In the genomic region with DNA sequence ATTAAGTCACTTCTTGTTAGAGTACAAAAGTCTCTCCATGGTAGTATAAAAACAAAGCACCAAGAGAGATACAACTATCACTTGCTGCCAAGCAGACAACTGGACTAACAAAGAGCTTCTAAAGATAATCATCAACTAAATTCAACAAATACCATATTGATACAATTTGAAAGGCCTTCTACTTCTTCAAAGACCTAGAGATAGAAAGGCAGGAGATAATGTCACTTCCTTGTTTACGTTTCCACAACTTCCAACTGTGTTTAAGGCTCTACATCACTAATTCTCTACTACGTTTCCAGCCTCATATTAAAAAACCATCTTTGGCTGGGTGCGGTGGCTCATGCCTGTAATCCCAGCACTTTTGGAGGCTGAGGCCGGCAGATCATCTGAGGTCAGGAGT, we compare ENCODE assay signal across 1 cellular context.
TF ChIP-seq lines count a peak whose summit lies in the region.

No MANE protein-coding gene starts in this region.

TF ChIP-seq in HepG2, 621 proteins besides CTCF, POLR2A, EP300 and RAD21 (continued from another document and continues in another):
- TF ChIP-seq, protein P1, sequence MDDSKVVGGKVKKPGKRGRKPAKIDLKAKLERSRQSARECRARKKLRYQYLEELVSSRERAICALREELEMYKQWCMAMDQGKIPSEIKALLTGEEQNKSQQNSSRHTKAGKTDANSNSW (CRISPR knock-in tag; IDR thresholded peaks at IDR 0.05; ENCODE audit: borderline replicate concordance): no peak
- peak; percentile 66 for TF ChIP-seq SAP130 (CRISPR knock-in tag; IDR thresholded peaks at IDR 0.05; ENCODE audit: low read depth)
- TF ChIP-seq, protein P2, sequence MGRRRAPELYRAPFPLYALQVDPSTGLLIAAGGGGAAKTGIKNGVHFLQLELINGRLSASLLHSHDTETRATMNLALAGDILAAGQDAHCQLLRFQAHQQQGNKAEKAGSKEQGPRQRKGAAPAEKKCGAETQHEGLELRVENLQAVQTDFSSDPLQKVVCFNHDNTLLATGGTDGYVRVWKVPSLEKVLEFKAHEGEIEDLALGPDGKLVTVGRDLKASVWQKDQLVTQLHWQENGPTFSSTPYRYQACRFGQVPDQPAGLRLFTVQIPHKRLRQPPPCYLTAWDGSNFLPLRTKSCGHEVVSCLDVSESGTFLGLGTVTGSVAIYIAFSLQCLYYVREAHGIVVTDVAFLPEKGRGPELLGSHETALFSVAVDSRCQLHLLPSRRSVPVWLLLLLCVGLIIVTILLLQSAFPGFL (CRISPR knock-in tag; IDR thresholded peaks at IDR 0.05): no peak
- no peak; the same call in 1 of the 2 replicates for TF ChIP-seq RXRB (CRISPR knock-in tag; IDR thresholded peaks at IDR 0.05; ENCODE audit: borderline replicate concordance)
- TF ChIP-seq, protein P3, sequence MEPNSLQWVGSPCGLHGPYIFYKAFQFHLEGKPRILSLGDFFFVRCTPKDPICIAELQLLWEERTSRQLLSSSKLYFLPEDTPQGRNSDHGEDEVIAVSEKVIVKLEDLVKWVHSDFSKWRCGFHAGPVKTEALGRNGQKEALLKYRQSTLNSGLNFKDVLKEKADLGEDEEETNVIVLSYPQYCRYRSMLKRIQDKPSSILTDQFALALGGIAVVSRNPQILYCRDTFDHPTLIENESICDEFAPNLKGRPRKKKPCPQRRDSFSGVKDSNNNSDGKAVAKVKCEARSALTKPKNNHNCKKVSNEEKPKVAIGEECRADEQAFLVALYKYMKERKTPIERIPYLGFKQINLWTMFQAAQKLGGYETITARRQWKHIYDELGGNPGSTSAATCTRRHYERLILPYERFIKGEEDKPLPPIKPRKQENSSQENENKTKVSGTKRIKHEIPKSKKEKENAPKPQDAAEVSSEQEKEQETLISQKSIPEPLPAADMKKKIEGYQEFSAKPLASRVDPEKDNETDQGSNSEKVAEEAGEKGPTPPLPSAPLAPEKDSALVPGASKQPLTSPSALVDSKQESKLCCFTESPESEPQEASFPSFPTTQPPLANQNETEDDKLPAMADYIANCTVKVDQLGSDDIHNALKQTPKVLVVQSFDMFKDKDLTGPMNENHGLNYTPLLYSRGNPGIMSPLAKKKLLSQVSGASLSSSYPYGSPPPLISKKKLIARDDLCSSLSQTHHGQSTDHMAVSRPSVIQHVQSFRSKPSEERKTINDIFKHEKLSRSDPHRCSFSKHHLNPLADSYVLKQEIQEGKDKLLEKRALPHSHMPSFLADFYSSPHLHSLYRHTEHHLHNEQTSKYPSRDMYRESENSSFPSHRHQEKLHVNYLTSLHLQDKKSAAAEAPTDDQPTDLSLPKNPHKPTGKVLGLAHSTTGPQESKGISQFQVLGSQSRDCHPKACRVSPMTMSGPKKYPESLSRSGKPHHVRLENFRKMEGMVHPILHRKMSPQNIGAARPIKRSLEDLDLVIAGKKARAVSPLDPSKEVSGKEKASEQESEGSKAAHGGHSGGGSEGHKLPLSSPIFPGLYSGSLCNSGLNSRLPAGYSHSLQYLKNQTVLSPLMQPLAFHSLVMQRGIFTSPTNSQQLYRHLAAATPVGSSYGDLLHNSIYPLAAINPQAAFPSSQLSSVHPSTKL (CRISPR knock-in tag; IDR thresholded peaks at IDR 0.05): peak; percentile 64
- TF ChIP-seq, protein P4, sequence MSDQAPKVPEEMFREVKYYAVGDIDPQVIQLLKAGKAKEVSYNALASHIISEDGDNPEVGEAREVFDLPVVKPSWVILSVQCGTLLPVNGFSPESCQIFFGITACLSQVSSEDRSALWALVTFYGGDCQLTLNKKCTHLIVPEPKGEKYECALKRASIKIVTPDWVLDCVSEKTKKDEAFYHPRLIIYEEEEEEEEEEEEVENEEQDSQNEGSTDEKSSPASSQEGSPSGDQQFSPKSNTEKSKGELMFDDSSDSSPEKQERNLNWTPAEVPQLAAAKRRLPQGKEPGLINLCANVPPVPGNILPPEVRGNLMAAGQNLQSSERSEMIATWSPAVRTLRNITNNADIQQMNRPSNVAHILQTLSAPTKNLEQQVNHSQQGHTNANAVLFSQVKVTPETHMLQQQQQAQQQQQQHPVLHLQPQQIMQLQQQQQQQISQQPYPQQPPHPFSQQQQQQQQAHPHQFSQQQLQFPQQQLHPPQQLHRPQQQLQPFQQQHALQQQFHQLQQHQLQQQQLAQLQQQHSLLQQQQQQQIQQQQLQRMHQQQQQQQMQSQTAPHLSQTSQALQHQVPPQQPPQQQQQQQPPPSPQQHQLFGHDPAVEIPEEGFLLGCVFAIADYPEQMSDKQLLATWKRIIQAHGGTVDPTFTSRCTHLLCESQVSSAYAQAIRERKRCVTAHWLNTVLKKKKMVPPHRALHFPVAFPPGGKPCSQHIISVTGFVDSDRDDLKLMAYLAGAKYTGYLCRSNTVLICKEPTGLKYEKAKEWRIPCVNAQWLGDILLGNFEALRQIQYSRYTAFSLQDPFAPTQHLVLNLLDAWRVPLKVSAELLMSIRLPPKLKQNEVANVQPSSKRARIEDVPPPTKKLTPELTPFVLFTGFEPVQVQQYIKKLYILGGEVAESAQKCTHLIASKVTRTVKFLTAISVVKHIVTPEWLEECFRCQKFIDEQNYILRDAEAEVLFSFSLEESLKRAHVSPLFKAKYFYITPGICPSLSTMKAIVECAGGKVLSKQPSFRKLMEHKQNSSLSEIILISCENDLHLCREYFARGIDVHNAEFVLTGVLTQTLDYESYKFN (CRISPR knock-in tag; conservative IDR thresholded peaks at IDR 0.05): peak; percentile 31; the same call in 1 of the 2 replicates
- peak; percentile 89 for TF ChIP-seq SOX5 (CRISPR knock-in tag; IDR thresholded peaks at IDR 0.05; ENCODE audit: borderline replicate concordance)
- TF ChIP-seq ZNF841 (CRISPR knock-in tag; IDR thresholded peaks at IDR 0.05; ENCODE audit: borderline replicate concordance): no peak
- TF ChIP-seq TBX2 (CRISPR knock-in tag; IDR thresholded peaks at IDR 0.05; ENCODE audit: borderline replicate concordance): no peak; the same call in 1 of the 2 replicates
- no peak for TF ChIP-seq ZNF572 (CRISPR knock-in tag; IDR thresholded peaks at IDR 0.05)
- TF ChIP-seq CREM (IDR thresholded peaks at IDR 0.05): peak; percentile 25; the same call in 1 of the 2 replicates
- no peak for TF ChIP-seq CREM (CRISPR knock-in tag; IDR thresholded peaks at IDR 0.05)
- TF ChIP-seq ZNF766 (CRISPR knock-in tag; IDR thresholded peaks at IDR 0.05; ENCODE audit: borderline replicate concordance): no peak
- TF ChIP-seq SRSF1 (optimal IDR thresholded peaks at IDR 0.05; ENCODE audit: low read depth, low read length): no peak
- TF ChIP-seq SMYD3 (CRISPR knock-in tag; IDR thresholded peaks at IDR 0.05): no peak
- no peak for TF ChIP-seq BRCA1 (CRISPR knock-in tag; IDR thresholded peaks at IDR 0.05)
- TF ChIP-seq BCL6 (CRISPR knock-in tag; IDR thresholded peaks at IDR 0.05): peak; percentile 46
- TF ChIP-seq, protein P5, sequence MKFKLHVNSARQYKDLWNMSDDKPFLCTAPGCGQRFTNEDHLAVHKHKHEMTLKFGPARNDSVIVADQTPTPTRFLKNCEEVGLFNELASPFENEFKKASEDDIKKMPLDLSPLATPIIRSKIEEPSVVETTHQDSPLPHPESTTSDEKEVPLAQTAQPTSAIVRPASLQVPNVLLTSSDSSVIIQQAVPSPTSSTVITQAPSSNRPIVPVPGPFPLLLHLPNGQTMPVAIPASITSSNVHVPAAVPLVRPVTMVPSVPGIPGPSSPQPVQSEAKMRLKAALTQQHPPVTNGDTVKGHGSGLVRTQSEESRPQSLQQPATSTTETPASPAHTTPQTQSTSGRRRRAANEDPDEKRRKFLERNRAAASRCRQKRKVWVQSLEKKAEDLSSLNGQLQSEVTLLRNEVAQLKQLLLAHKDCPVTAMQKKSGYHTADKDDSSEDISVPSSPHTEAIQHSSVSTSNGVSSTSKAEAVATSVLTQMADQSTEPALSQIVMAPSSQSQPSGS (CRISPR knock-in tag; IDR thresholded peaks at IDR 0.05): no peak
- TF ChIP-seq ZSCAN29 (CRISPR knock-in tag; conservative IDR thresholded peaks at IDR 0.05): no peak
- TF ChIP-seq FOXK1 (CRISPR knock-in tag; IDR thresholded peaks at IDR 0.05; ENCODE audit: borderline replicate concordance, low read depth): peak; percentile 63; the same call in 1 of the 2 replicates
- TF ChIP-seq, protein P6, sequence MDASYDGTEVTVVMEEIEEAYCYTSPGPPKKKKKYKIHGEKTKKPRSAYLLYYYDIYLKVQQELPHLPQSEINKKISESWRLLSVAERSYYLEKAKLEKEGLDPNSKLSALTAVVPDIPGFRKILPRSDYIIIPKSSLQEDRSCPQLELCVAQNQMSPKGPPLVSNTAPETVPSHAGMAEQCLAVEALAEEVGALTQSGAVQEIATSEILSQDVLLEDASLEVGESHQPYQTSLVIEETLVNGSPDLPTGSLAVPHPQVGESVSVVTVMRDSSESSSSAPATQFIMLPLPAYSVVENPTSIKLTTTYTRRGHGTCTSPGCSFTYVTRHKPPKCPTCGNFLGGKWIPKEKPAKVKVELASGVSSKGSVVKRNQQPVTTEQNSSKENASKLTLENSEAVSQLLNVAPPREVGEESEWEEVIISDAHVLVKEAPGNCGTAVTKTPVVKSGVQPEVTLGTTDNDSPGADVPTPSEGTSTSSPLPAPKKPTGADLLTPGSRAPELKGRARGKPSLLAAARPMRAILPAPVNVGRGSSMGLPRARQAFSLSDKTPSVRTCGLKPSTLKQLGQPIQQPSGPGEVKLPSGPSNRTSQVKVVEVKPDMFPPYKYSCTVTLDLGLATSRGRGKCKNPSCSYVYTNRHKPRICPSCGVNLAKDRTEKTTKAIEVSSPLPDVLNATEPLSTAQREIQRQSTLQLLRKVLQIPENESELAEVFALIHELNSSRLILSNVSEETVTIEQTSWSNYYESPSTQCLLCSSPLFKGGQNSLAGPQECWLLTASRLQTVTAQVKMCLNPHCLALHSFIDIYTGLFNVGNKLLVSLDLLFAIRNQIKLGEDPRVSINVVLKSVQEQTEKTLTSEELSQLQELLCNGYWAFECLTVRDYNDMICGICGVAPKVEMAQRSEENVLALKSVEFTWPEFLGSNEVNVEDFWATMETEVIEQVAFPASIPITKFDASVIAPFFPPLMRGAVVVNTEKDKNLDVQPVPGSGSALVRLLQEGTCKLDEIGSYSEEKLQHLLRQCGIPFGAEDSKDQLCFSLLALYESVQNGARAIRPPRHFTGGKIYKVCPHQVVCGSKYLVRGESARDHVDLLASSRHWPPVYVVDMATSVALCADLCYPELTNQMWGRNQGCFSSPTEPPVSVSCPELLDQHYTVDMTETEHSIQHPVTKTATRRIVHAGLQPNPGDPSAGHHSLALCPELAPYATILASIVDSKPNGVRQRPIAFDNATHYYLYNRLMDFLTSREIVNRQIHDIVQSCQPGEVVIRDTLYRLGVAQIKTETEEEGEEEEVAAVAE (CRISPR knock-in tag; IDR thresholded peaks at IDR 0.05; ENCODE audit: borderline replicate concordance): no peak
- TF ChIP-seq ZNF850 (CRISPR knock-in tag; conservative IDR thresholded peaks at IDR 0.05): no peak
- no peak for TF ChIP-seq FOXA1 (IDR thresholded peaks at IDR 0.05)
- peak; percentile 64 for TF ChIP-seq FOXA1 (CRISPR knock-in tag; IDR thresholded peaks at IDR 0.05)
- TF ChIP-seq XBP1 (CRISPR knock-in tag; IDR thresholded peaks at IDR 0.05): no peak
- TF ChIP-seq, protein P7, sequence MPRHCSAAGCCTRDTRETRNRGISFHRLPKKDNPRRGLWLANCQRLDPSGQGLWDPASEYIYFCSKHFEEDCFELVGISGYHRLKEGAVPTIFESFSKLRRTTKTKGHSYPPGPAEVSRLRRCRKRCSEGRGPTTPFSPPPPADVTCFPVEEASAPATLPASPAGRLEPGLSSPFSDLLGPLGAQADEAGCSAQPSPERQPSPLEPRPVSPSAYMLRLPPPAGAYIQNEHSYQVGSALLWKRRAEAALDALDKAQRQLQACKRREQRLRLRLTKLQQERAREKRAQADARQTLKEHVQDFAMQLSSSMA (CRISPR knock-in tag; IDR thresholded peaks at IDR 0.05): no peak
- peak; percentile 44; the same call in 1 of the 2 replicates for TF ChIP-seq NCOA2 (CRISPR knock-in tag; IDR thresholded peaks at IDR 0.05)
- TF ChIP-seq TGIF2 (CRISPR knock-in tag; IDR thresholded peaks at IDR 0.05): no peak
- TF ChIP-seq ZKSCAN8 (CRISPR knock-in tag; IDR thresholded peaks at IDR 0.05; ENCODE audit: borderline replicate concordance): no peak
- no peak; the same call in 1 of the 2 replicates for TF ChIP-seq HMG20A (CRISPR knock-in tag; IDR thresholded peaks at IDR 0.05; ENCODE audit: borderline replicate concordance)
- TF ChIP-seq MED8 (CRISPR knock-in tag; IDR thresholded peaks at IDR 0.05; ENCODE audit: insufficient replicate concordance): no peak
- TF ChIP-seq, protein P8, sequence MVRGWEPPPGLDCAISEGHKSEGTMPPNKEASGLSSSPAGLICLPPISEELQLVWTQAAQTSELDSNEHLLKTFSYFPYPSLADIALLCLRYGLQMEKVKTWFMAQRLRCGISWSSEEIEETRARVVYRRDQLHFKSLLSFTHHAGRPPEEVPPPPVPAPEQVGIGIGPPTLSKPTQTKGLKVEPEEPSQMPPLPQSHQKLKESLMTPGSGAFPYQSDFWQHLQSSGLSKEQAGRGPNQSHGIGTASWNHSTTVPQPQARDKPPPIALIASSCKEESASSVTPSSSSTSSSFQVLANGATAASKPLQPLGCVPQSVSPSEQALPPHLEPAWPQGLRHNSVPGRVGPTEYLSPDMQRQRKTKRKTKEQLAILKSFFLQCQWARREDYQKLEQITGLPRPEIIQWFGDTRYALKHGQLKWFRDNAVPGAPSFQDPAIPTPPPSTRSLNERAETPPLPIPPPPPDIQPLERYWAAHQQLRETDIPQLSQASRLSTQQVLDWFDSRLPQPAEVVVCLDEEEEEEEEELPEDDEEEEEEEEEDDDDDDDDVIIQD (CRISPR knock-in tag; IDR thresholded peaks at IDR 0.05; ENCODE audit: low read depth): peak; percentile 76; the same call in 1 of the 2 replicates
- TF ChIP-seq, protein P9, sequence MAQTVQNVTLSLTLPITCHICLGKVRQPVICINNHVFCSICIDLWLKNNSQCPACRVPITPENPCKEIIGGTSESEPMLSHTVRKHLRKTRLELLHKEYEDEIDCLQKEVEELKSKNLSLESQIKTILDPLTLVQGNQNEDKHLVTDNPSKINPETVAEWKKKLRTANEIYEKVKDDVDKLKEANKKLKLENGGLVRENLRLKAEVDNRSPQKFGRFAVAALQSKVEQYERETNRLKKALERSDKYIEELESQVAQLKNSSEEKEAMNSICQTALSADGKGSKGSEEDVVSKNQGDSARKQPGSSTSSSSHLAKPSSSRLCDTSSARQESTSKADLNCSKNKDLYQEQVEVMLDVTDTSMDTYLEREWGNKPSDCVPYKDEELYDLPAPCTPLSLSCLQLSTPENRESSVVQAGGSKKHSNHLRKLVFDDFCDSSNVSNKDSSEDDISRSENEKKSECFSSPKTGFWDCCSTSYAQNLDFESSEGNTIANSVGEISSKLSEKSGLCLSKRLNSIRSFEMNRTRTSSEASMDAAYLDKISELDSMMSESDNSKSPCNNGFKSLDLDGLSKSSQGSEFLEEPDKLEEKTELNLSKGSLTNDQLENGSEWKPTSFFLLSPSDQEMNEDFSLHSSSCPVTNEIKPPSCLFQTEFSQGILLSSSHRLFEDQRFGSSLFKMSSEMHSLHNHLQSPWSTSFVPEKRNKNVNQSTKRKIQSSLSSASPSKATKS (CRISPR knock-in tag; IDR thresholded peaks at IDR 0.05): no peak
- TF ChIP-seq, protein P10, sequence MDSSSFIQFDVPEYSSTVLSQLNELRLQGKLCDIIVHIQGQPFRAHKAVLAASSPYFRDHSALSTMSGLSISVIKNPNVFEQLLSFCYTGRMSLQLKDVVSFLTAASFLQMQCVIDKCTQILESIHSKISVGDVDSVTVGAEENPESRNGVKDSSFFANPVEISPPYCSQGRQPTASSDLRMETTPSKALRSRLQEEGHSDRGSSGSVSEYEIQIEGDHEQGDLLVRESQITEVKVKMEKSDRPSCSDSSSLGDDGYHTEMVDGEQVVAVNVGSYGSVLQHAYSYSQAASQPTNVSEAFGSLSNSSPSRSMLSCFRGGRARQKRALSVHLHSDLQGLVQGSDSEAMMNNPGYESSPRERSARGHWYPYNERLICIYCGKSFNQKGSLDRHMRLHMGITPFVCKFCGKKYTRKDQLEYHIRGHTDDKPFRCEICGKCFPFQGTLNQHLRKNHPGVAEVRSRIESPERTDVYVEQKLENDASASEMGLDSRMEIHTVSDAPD (CRISPR knock-in tag; IDR thresholded peaks at IDR 0.05): no peak
- TF ChIP-seq ZNF605 (CRISPR knock-in tag; IDR thresholded peaks at IDR 0.05): no peak
- TF ChIP-seq SMAD3 (CRISPR knock-in tag; IDR thresholded peaks at IDR 0.05): no peak
- TF ChIP-seq SOX6 (IDR thresholded peaks at IDR 0.05): no peak
- peak; percentile 65; the same call in 1 of the 2 replicates for TF ChIP-seq SOX6 (CRISPR knock-in tag; IDR thresholded peaks at IDR 0.05)
